In the genomic region with DNA sequence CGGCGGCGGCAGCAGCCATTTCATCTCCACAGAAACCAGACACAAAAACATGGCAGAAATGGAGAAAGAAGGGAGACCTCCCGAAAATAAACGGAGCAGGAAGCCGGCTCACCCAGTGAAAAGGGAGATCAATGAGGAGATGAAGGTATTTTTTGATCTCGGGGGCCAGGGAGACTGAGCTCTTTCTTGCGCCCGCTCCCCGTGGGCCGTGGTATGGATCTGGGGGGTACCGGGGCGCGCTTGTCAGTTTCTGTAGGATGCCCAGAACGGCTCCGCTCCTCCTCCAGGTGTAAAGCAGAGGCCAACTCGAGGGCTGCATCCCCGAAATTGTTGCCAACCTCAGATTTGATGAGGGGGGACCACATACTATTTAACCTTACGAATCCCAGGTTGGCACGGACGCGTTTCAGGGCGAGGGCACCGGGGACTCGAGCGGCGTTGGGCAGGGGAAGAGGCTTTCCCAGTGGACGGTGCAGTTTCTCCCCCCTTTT, we compare ENCODE assay signal across 8 cellular contexts. TPM values are rescaled to one million over a fixed set of nuclear protein-coding genes. Genes with fewer than 3 reads are reported as not detected.
DNase-seq lines count a peak whose midpoint lies in the region; ATAC-seq and TF ChIP-seq lines count a peak whose summit lies in the region.

No MANE protein-coding gene starts in this region.

- H2AFZ ChIP-seq in mesenchymal stem cell (ENCODE audit: low read depth, low read length) = peak overlapping the region; percentile 84

- H3K4me3 Mint-ChIP-seq in CD4-positive, CD25-positive, alpha-beta regulatory T cell = peak overlapping the region; percentile 43 to 86 (median 84)

- H3K79me1 ChIP-seq in mesenchymal stem cell (replicated peaks; ENCODE audit: low read length, poor library complexity, severe bottlenecking) = no peaks in the 10 kb centered on the region

- H3K27ac Mint-ChIP-seq in CD4-positive, CD25-positive, alpha-beta regulatory T cell = no peak overlapping the region

- TF ChIP-seq CTCF in LNCaP clone FGC (IDR thresholded peaks at IDR 0.05; ENCODE audit: control insufficient read depth, extremely low read depth, insufficient read depth) (no peak), upper lobe of left lung (IDR thresholded peaks at IDR 0.05) (no peak)

- H3K4ac ChIP-seq in mesenchymal stem cell (ENCODE audit: low read depth in 1 of 2, low read length in 2 of 2) = peak overlapping the region in 1 of 2 experiments; percentile 67

- TF ChIP-seq EP300 in upper lobe of left lung (IDR thresholded peaks at IDR 0.05) = no peak

- under 1% methylated on average over 25 of the region's 28 CpGs for WGBS in mesenchymal stem cell
- WGBS in upper lobe of left lung, 2 donors = 0% methylated on average over 21 to 25 of the region's 28 CpGs

- peak overlapping the region; percentile 86 for H3K4me2 ChIP-seq in mesenchymal stem cell (ENCODE audit: low read length, poor library complexity, severe bottlenecking)

- peaks cover 0 to 30% (median 12%) of the 10 kb centered on the region in 4 donors for H3K4me1 Mint-ChIP-seq in CD4-positive, CD25-positive, alpha-beta regulatory T cell

- no peak overlapping the region for H3K27ac ChIP-seq in CD4-positive, CD25-positive, alpha-beta regulatory T cell (ENCODE audit: insufficient read depth, low read length, poor library complexity, severe bottlenecking)
- H3K27ac ChIP-seq in caudate nucleus (ENCODE audit: low read depth, low read length) = peak overlapping the region; percentile 78
- no peak overlapping the region for H3K27ac ChIP-seq in mesenchymal stem cell (ENCODE audit: low read length, poor library complexity, severe bottlenecking)
- peak overlapping the region; percentile 49 to 87 (median 60) for H3K27ac ChIP-seq in upper lobe of left lung

- peaks cover 3% of the 10 kb centered on the region for H3K36me3 Mint-ChIP-seq in CD4-positive, CD25-positive, alpha-beta regulatory T cell

- H3K4me1 ChIP-seq in CD4-positive, CD25-positive, alpha-beta regulatory T cell (ENCODE audit: control insufficient read depth, insufficient read depth, low read length, poor library complexity, severe bottlenecking) = peaks cover 28% of the 10 kb centered on the region
- H3K4me1 ChIP-seq in mesenchymal stem cell (ENCODE audit: control insufficient read depth, insufficient read depth, low read depth, low read length) (peaks cover 27% of the 10 kb centered on the region), upper lobe of left lung (peaks cover 30 to 72% (median 41%) of the 10 kb centered on the region in 4 donors)

- H2BK15ac ChIP-seq in mesenchymal stem cell (ENCODE audit: low read depth, poor library complexity, severe bottlenecking) = no peak overlapping the region

- H3K18ac ChIP-seq in mesenchymal stem cell (ENCODE audit: low read depth in 1 of 2, low read length in 2 of 2) = peak overlapping the region; percentile 54 to 93

- no peak overlapping the region for H2AK5ac ChIP-seq in mesenchymal stem cell (ENCODE audit: low read length, severe bottlenecking)

- H3K27me3 Mint-ChIP-seq in CD4-positive, CD25-positive, alpha-beta regulatory T cell = peaks cover 34% of the 10 kb centered on the region

- peak overlapping the region; percentile 15 for H4K91ac ChIP-seq in mesenchymal stem cell (ENCODE audit: low read length)

- ATAC-seq in CD4-positive, CD25-positive, alpha-beta regulatory T cell (ENCODE audit: low read depth in 2 of 2) = peak in 1 of 2 donors; percentile 9
- ATAC-seq in upper lobe of left lung (ENCODE audit: low FRiP score in 2 of 2) (peak in 1 of 2 donors; percentile 1), HG02973 (IDR thresholded peaks at IDR 0.05; ENCODE audit: unreplicated experiment) (no peak), GM21825 (IDR thresholded peaks at IDR 0.05; ENCODE audit: unreplicated experiment) (no peak)

- H3K4me3 ChIP-seq in CD4-positive, CD25-positive, alpha-beta regulatory T cell (ENCODE audit: low read depth, low read length) = peak overlapping the region; percentile 41
- peak overlapping the region; percentile 69 for H3K4me3 ChIP-seq in LNCaP clone FGC (ENCODE audit: low read depth, low read length)
- H3K4me3 ChIP-seq in mesenchymal stem cell (ENCODE audit: insufficient read depth in 1 of 2, low read depth in 1 of 2, low read length in 2 of 2) = peak overlapping the region; percentile 69 to 95
- H3K4me3 ChIP-seq in upper lobe of left lung = peak overlapping the region; percentile 64 to 88 (median 80)

- no peaks in the 10 kb centered on the region for H3K9me3 ChIP-seq in CD4-positive, CD25-positive, alpha-beta regulatory T cell (ENCODE audit: control insufficient read depth in 2 of 2, low read length in 2 of 2)
- H3K9me3 ChIP-seq in mesenchymal stem cell (ENCODE audit: control insufficient read depth, low read length) = no peaks in the 10 kb centered on the region
- H3K9me3 ChIP-seq in upper lobe of left lung = no peaks in the 10 kb centered on the region

- H3K9ac ChIP-seq in mesenchymal stem cell (ENCODE audit: low read length) = peak overlapping the region; percentile 93

- peaks cover 0 to 7% (median 0%) of the 10 kb centered on the region in 7 donors for H3K9me3 Mint-ChIP-seq in CD4-positive, CD25-positive, alpha-beta regulatory T cell

- no peak overlapping the region for H2BK5ac ChIP-seq in mesenchymal stem cell (ENCODE audit: low read depth, low read length, poor library complexity, severe bottlenecking)

- no peak for TF ChIP-seq POLR2A in upper lobe of left lung (IDR thresholded peaks at IDR 0.05)

- no peaks in the 10 kb centered on the region for H3K36me3 ChIP-seq in CD4-positive, CD25-positive, alpha-beta regulatory T cell (ENCODE audit: control insufficient read depth, insufficient read depth, low read length)
- H3K36me3 ChIP-seq in mesenchymal stem cell (ENCODE audit: control insufficient read depth in 1 of 2, insufficient read depth in 2 of 2, low read depth in 1 of 2, low read length in 2 of 2) = no peaks in the 10 kb centered on the region
- H3K36me3 ChIP-seq in upper lobe of left lung = no peaks in the 10 kb centered on the region

- H2BK12ac ChIP-seq in mesenchymal stem cell (ENCODE audit: low read length in 2 of 2) = peak overlapping the region in 1 of 2 experiments; percentile 96

- peak overlapping the region in 1 of 2 experiments; percentile 62 for H3K14ac ChIP-seq in mesenchymal stem cell (ENCODE audit: low read length in 2 of 2)

- DNase-seq in CD4-positive, CD25-positive, alpha-beta regulatory T cell = no peak
- no peak for DNase-seq in LNCaP clone FGC (ENCODE audit: low read depth)
- DNase-seq in caudate nucleus (lab: John Stamatoyannopoulos, UW) = peak in 16 of 61 donors; percentile 19 to 64 (median 58)
- DNase-seq in mesenchymal stem cell = no peak
- DNase-seq in upper lobe of left lung = no peak
- DNase-seq in stimulated activated CD4-positive, alpha-beta T cell treated with anti-CD3 and anti-CD28 coated beads, Interleukin-4, amount 100 ng/mL, for 24 hours = no peak

- peaks cover 61% of the 10 kb centered on the region for H3K27me3 ChIP-seq in CD4-positive, CD25-positive, alpha-beta regulatory T cell (ENCODE audit: control insufficient read depth, insufficient read depth, low read length)
- peaks cover 0 to 72% of the 10 kb centered on the region in 2 experiments for H3K27me3 ChIP-seq in mesenchymal stem cell (ENCODE audit: control insufficient read depth in 1 of 2, insufficient read depth in 1 of 2, low read length in 2 of 2)
- peaks cover 0 to 17% (median 2%) of the 10 kb centered on the region in 4 donors for H3K27me3 ChIP-seq in upper lobe of left lung

- peak overlapping the region in 1 of 2 experiments; percentile 64 for H3K23ac ChIP-seq in mesenchymal stem cell (ENCODE audit: low read length in 2 of 2)

- H2BK120ac ChIP-seq in mesenchymal stem cell (ENCODE audit: low read depth, low read length) = no peak overlapping the region

- peak overlapping the region; percentile 41 for H4K8ac ChIP-seq in mesenchymal stem cell (ENCODE audit: low read length)

RNA-seq across cellular contexts. Expression of a gene that starts 0.7 kb away (rescaled TPM):
- total RNA-seq in CD4-positive, CD25-positive, alpha-beta regulatory T cell = not detected
- polyA plus RNA-seq in CD4-positive, CD25-positive, alpha-beta regulatory T cell = under 1 TPM in 2 of 4 donors, not detected in 2; 0.07 to 0.13 TPM
- 7.3 TPM for polyA plus RNA-seq in mesenchymal stem cell (2013, experiment 1 of 2)
- polyA plus RNA-seq in mesenchymal stem cell (2013, experiment 2 of 2) = 7.3 TPM
- 10 to 100 TPM in 3 of 6 donors, 1 to 10 TPM in 3; 4.4 to 25.1 (median 12.4) TPM for total RNA-seq in upper lobe of left lung

RNA-seq across cellular contexts. Expression of a gene that starts 31.2 kb away (rescaled TPM):
- 13.7 TPM for total RNA-seq in CD4-positive, CD25-positive, alpha-beta regulatory T cell
- 10 to 100 TPM; 11.6 to 18.8 (median 15.4) TPM for polyA plus RNA-seq in CD4-positive, CD25-positive, alpha-beta regulatory T cell
- 8.4 TPM for polyA plus RNA-seq in mesenchymal stem cell (2013, experiment 1 of 2)
- polyA plus RNA-seq in mesenchymal stem cell (2013, experiment 2 of 2) = 8.9 TPM
- total RNA-seq in upper lobe of left lung = 10 to 100 TPM in 5 of 6 donors, 1 to 10 TPM in 1; 5.1 to 20.9 (median 15.0) TPM

Comparison
In these comparisons a context has a peak if more than half of its experiments do, and no peak if none do; other contexts are left out.
1. H3K27ac ChIP-seq: peak in caudate nucleus (single experiment) and upper lobe of left lung (4 of 4); none in CD4-positive, CD25-positive, alpha-beta regulatory T cell (single experiment) and mesenchymal stem cell (single experiment).
2. Peak in every context shown above with its lines, with median percentiles within 50 percentile points of each other: H3K4me3 ChIP-seq.